In genomic region chr2:47083886-47084682, GRCh38 we compare ENCODE assay signal across 11 cellular contexts.
DNase-seq lines count a peak whose midpoint lies in the region; FAIRE-seq lines count a peak whose summit lies in the region.
"Had no signal": no experiment of that assay in that cellular context is flagged by ENCODE, and none has a peak within 500 bp of the region (broad histone marks: within the 10 kb centered on the region; RNA-seq: fewer than 3 reads in every experiment).

No MANE protein-coding gene starts in this region.

- intact Hi-C loops in dendritic cell treated with granulocyte-macrophage colony-stimulating factor and Interleukin-4, amounts not matched to agents 40 ng/mL and 50 ng/mL, for 4 days (cut with micrococcal nuclease): no loop called here

- H3K27ac ChIP-seq in mesendoderm (ENCODE audit: low read depth, low read length): no peak overlapping the region
- peak overlapping the region; percentile 37 for H3K27ac ChIP-seq in thymus (ENCODE audit: low read depth)

- WGBS in mesendoderm (ENCODE audit: extremely low coverage, insufficient coverage, low lambda C conversion rate): no CpG with 5 or more reads among the region's 17 CpGs
- 79% methylated on average over 17 of the region's 17 CpGs for WGBS in thymus

- H3K56ac ChIP-seq in mesendoderm (ENCODE audit: low read length): peak overlapping the region; percentile 17

- FAIRE-seq in GM19239 (lab: Jason Lieb, UNC): no peak
- FAIRE-seq: GM18507 had no signal

- no peak overlapping the region for H2BK15ac ChIP-seq in mesendoderm (replicated peaks; ENCODE audit: low read depth)

- H3K9me3 ChIP-seq in thymus (ENCODE audit: control insufficient read depth): peaks cover 1% of the 10 kb centered on the region

- no peak overlapping the region for H4K8ac ChIP-seq in mesendoderm (ENCODE audit: low read depth, low read length)

- peaks cover 6% of the 10 kb centered on the region for H3K4me1 ChIP-seq in mesendoderm (ENCODE audit: control insufficient read depth, low read depth, low read length)
- peaks cover 16% of the 10 kb centered on the region for H3K4me1 ChIP-seq in thymus (ENCODE audit: control insufficient read depth, insufficient read depth, low read length)

- no peak overlapping the region for H3K4me2 ChIP-seq in mesendoderm (ENCODE audit: low read length)

- H3K4me3 Mint-ChIP-seq in activated T-cell treated with anti-CD3 and anti-CD28 coated beads, Interleukin-2, amount 50 U/mL, for 24 hours: peak overlapping the region; percentile 60
- peak overlapping the region; percentile 37 for H3K4me3 Mint-ChIP-seq in dendritic cell treated with granulocyte-macrophage colony-stimulating factor and Interleukin-4, amounts not matched to agents 40 ng/mL and 50 ng/mL, for 4 days

- H3K18ac ChIP-seq in mesendoderm (ENCODE audit: low read length): no peak overlapping the region

- H2BK5ac ChIP-seq in mesendoderm (ENCODE audit: low read length): no peak overlapping the region

- H3K36me3 ChIP-seq in mesendoderm (ENCODE audit: control insufficient read depth, insufficient read depth, low read length) (no peaks in the 10 kb centered on the region), thymus (ENCODE audit: control insufficient read depth, insufficient read depth) (peaks cover 4% of the 10 kb centered on the region)

- H3K4me3 ChIP-seq in mesendoderm (ENCODE audit: low read length) (no peak overlapping the region), thymus (ENCODE audit: low read length) (no peak overlapping the region)

- H3K27ac Mint-ChIP-seq in activated T-cell treated with anti-CD3 and anti-CD28 coated beads, Interleukin-2, amount 50 U/mL, for 24 hours: peak overlapping the region; percentile 88
- H3K27ac Mint-ChIP-seq in dendritic cell treated with granulocyte-macrophage colony-stimulating factor and Interleukin-4, amounts not matched to agents 40 ng/mL and 50 ng/mL, for 4 days: peak overlapping the region; percentile 87

- peaks cover 15% of the 10 kb centered on the region for H3K4me1 Mint-ChIP-seq in activated T-cell treated with anti-CD3 and anti-CD28 coated beads, Interleukin-2, amount 50 U/mL, for 24 hours (ENCODE audit: low read depth)
- H3K4me1 Mint-ChIP-seq in dendritic cell treated with granulocyte-macrophage colony-stimulating factor and Interleukin-4, amounts not matched to agents 40 ng/mL and 50 ng/mL, for 4 days (ENCODE audit: low read depth): peaks cover 72% of the 10 kb centered on the region

- H3K36me3 Mint-ChIP-seq in activated T-cell treated with anti-CD3 and anti-CD28 coated beads, Interleukin-2, amount 50 U/mL, for 24 hours (ENCODE audit: low read depth): no peaks in the 10 kb centered on the region
- H3K36me3 Mint-ChIP-seq in dendritic cell treated with granulocyte-macrophage colony-stimulating factor and Interleukin-4, amounts not matched to agents 40 ng/mL and 50 ng/mL, for 4 days (ENCODE audit: low read depth): peaks cover under 1% of the 10 kb centered on the region

- no peak overlapping the region for H3K4ac ChIP-seq in mesendoderm (ENCODE audit: low read depth, low read length)

- DNase-seq in activated T-cell treated with anti-CD3 and anti-CD28 coated beads, Interleukin-2, amount 50 U/mL, for 24 hours: no peak
- DNase-seq in activated T-cell treated with anti-CD3 and anti-CD28 coated beads for 4 hours: no peak
- no peak for DNase-seq in mesendoderm
- no peak for DNase-seq in GM19239 (ENCODE audit: insufficient read length, low spot score)
- no peak for DNase-seq in 8988T
- DNase-seq in EL: no peak
- DNase-seq: activated CD4-positive, alpha-beta T cell treated with anti-CD3 and anti-CD28 coated beads for 48 hours; NCI-H524 had no signal

- H3K9ac ChIP-seq in mesendoderm (ENCODE audit: low read length): no peak overlapping the region

- H3K27me3 Mint-ChIP-seq in activated T-cell treated with anti-CD3 and anti-CD28 coated beads, Interleukin-2, amount 50 U/mL, for 24 hours: no peaks in the 10 kb centered on the region
- H3K27me3 Mint-ChIP-seq in dendritic cell treated with granulocyte-macrophage colony-stimulating factor and Interleukin-4, amounts not matched to agents 40 ng/mL and 50 ng/mL, for 4 days: no peaks in the 10 kb centered on the region

- no peak overlapping the region for H3K23ac ChIP-seq in mesendoderm (ENCODE audit: low read length)

- H3K79me2 ChIP-seq in mesendoderm (ENCODE audit: control insufficient read depth, insufficient read depth, low read length): no peaks in the 10 kb centered on the region

- H3K27me3 ChIP-seq in mesendoderm (ENCODE audit: insufficient read depth, low read length, poor library complexity) (no peaks in the 10 kb centered on the region), thymus (ENCODE audit: control insufficient read depth, insufficient read depth) (no peaks in the 10 kb centered on the region)

- no peak overlapping the region for H2AK5ac ChIP-seq in mesendoderm (ENCODE audit: low read length)

- no peak overlapping the region for H2BK120ac ChIP-seq in mesendoderm (ENCODE audit: low read depth, low read length)

- no peak overlapping the region for H4K5ac ChIP-seq in mesendoderm (ENCODE audit: low read length)

- H3K9me3 Mint-ChIP-seq in activated T-cell treated with anti-CD3 and anti-CD28 coated beads, Interleukin-2, amount 50 U/mL, for 24 hours: no peaks in the 10 kb centered on the region
- H3K9me3 Mint-ChIP-seq in dendritic cell treated with granulocyte-macrophage colony-stimulating factor and Interleukin-4, amounts not matched to agents 40 ng/mL and 50 ng/mL, for 4 days: no peaks in the 10 kb centered on the region

- H3K79me1 ChIP-seq in mesendoderm (ENCODE audit: low read length): no peaks in the 10 kb centered on the region
